1 cellular context compared by ENCODE assay signal in genomic region chrX:24985120-24985519, GRCh38.
TF ChIP-seq lines count a peak whose summit lies in the region.

No MANE protein-coding gene starts in this region.

TF ChIP-seq in GM12878, 131 proteins besides CTCF, POLR2A, EP300 and RAD21 (continued from another document):
- peak; percentile 47; the same call in 1 of the 2 replicates for TF ChIP-seq ZBTB40 (IDR thresholded peaks at IDR 0.05; ENCODE audit: borderline replicate concordance)
TF ChIP-seq in GM12878: peak in this region for 1.
